ENCODE assay signal across 2 cellular contexts in genomic region chr2:119528036-119528435, GRCh38.
TF ChIP-seq lines count a peak whose summit lies in the region.

No MANE protein-coding gene starts in this region.

TF ChIP-seq in HepG2, 621 proteins besides CTCF, POLR2A, EP300 and RAD21:
- TF ChIP-seq, protein P1, sequence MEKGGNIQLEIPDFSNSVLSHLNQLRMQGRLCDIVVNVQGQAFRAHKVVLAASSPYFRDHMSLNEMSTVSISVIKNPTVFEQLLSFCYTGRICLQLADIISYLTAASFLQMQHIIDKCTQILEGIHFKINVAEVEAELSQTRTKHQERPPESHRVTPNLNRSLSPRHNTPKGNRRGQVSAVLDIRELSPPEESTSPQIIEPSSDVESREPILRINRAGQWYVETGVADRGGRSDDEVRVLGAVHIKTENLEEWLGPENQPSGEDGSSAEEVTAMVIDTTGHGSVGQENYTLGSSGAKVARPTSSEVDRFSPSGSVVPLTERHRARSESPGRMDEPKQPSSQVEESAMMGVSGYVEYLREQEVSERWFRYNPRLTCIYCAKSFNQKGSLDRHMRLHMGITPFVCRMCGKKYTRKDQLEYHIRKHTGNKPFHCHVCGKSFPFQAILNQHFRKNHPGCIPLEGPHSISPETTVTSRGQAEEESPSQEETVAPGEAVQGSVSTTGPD (CRISPR knock-in tag; IDR thresholded peaks at IDR 0.05): no peak
- TF ChIP-seq ZNF7 (CRISPR knock-in tag; IDR thresholded peaks at IDR 0.05): peak; percentile 53
- TF ChIP-seq IKZF5 (CRISPR knock-in tag; IDR thresholded peaks at IDR 0.05): no peak
- no peak for TF ChIP-seq ETS1 (CRISPR knock-in tag; IDR thresholded peaks at IDR 0.05)
- no peak for TF ChIP-seq THYN1 (CRISPR knock-in tag; IDR thresholded peaks at IDR 0.05; ENCODE audit: borderline replicate concordance, low read depth)
- peak; percentile 75 for TF ChIP-seq CEBPB (IDR thresholded peaks at IDR 0.05; ENCODE audit: borderline replicate concordance, low read depth, low read length)
- no peak for TF ChIP-seq MED1 (CRISPR knock-in tag; IDR thresholded peaks at IDR 0.05)
- TF ChIP-seq TP53 (CRISPR knock-in tag; conservative IDR thresholded peaks at IDR 0.05): no peak
- no peak for TF ChIP-seq ZNF230 (CRISPR knock-in tag; IDR thresholded peaks at IDR 0.05)
- no peak for TF ChIP-seq TARDBP (CRISPR knock-in tag; IDR thresholded peaks at IDR 0.05)
- no peak for TF ChIP-seq GABPA (IDR thresholded peaks at IDR 0.05; ENCODE audit: low read depth, low read length)
- no peak for TF ChIP-seq GABPA (CRISPR knock-in tag; IDR thresholded peaks at IDR 0.05; ENCODE audit: low read depth)

TF ChIP-seq in IMR-90, 13 proteins besides CTCF, POLR2A, EP300 and RAD21:
- TF ChIP-seq BHLHE40 (IDR thresholded peaks at IDR 0.05; ENCODE audit: low read depth, low read length) (no peak), CEBPB (IDR thresholded peaks at IDR 0.05; ENCODE audit: low read depth, low read length) (peak; percentile 56)
TF ChIP-seq in IMR-90: peak in this region for 1.
